ENCODE assay signal across 15 cellular contexts in the genomic region with DNA sequence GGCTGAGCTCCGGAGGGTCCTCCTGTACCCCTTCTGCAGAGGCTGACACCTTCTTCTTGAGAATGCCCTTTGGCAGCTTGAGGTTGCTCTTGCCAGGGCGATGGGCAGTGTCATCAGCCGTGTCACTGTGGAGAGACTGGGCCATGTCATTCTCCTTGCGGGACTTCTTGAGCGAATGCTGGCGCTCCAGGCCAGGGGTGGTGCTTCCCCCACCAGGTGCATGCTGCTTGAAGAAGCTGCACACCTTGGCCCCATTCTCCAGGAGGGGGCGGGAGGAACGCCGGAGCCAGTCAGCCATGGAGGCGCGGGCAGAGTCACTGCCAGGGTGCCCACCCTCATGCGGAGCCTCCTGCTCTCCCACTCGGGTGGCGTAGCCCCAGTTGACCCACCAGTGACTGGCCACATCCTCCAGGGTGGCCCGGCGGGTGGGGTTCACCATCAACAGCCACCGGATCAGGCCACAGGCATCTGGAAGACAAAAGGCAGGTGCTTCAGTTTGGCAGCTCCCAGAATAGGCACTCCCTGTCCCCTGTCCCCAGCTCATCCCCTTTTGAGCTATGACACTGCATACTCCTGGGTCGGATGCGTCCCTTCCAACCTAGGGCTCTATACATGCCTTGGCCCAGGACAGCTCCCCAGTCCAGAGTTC. TPM values are rescaled to one million over a fixed set of nuclear protein-coding genes. Genes with fewer than 3 reads are reported as not detected.
DNase-seq lines count a peak whose midpoint lies in the region; ATAC-seq, FAIRE-seq and TF ChIP-seq lines count a peak whose summit lies in the region.
"Had no signal": no experiment of that assay in that cellular context is flagged by ENCODE, and none has a peak within 500 bp of the region (broad histone marks: within the 10 kb centered on the region; RNA-seq: fewer than 3 reads in every experiment).

No MANE protein-coding gene starts in this region.

- peak overlapping the region; percentile 56 for H3K9ac ChIP-seq in neuronal stem cell (ENCODE audit: low read depth, low read length, poor library complexity)

- no peak for FAIRE-seq in H54 (lab: Jason Lieb, UNC)

- H3K14ac ChIP-seq in neuronal stem cell (ENCODE audit: low read length): no peak overlapping the region

- H3K36me3 Mint-ChIP-seq in CD8-positive, alpha-beta T cell: peaks cover 78% of the 10 kb centered on the region

- no peak overlapping the region for H4K91ac ChIP-seq in neuronal stem cell (ENCODE audit: low read depth, low read length, poor library complexity)

- peaks cover 74% of the 10 kb centered on the region for H3K36me3 ChIP-seq in CD8-positive, alpha-beta T cell (ENCODE audit: insufficient read depth, low read length)
- H3K36me3 ChIP-seq in Panc1 (ENCODE audit: control insufficient read depth, insufficient read depth, low read length) (peaks cover 4% of the 10 kb centered on the region), ectodermal cell (ENCODE audit: control insufficient read depth, insufficient read depth, low read length) (peaks cover 63% of the 10 kb centered on the region), neuronal stem cell (replicated peaks in 1 of 2; ENCODE audit: control insufficient read depth in 2 of 2, insufficient read depth in 2 of 2, low read length in 2 of 2) (peaks cover 62 to 88% of the 10 kb centered on the region in 2 donors)

- peaks cover 59% of the 10 kb centered on the region for H3K4me1 Mint-ChIP-seq in CD8-positive, alpha-beta T cell (ENCODE audit: low read depth)

- WGBS in ectodermal cell, 2 experiments: 95 to 96% methylated on average over 19 of the region's 19 CpGs
- no CpG with 5 or more reads among the region's 19 CpGs for WGBS in neuronal stem cell (ENCODE audit: extremely low coverage in 2 of 2, insufficient read length in 2 of 2, insufficient replicate concordance in 1 of 2), 2 donors

- no peak overlapping the region for H3K4me3 ChIP-seq in CD8-positive, alpha-beta T cell (ENCODE audit: low read depth, low read length)
- no peak overlapping the region for H3K4me3 ChIP-seq in Panc1 (ENCODE audit: low read depth in 2 of 2, low read length in 2 of 2)
- no peak overlapping the region for H3K4me3 ChIP-seq in ectodermal cell (ENCODE audit: insufficient read depth, low read depth, low read length)
- no peak overlapping the region for H3K4me3 ChIP-seq in neuronal stem cell (ENCODE audit: low read length in 2 of 2)
- H3K4me3 ChIP-seq: cardiac muscle cell, gastrocnemius medialis, MG63 had no signal

- H4K8ac ChIP-seq in neuronal stem cell (ENCODE audit: low read depth, low read length): no peak overlapping the region

- no peak overlapping the region for H3K4ac ChIP-seq in neuronal stem cell (ENCODE audit: low read length)

- H3K18ac ChIP-seq in neuronal stem cell (ENCODE audit: low read length): peak overlapping the region; percentile 34

- no peak overlapping the region for H3K4me2 ChIP-seq in neuronal stem cell (ENCODE audit: insufficient read depth, low read length, poor library complexity, severe bottlenecking)

- H2BK120ac ChIP-seq in neuronal stem cell (ENCODE audit: low read depth, low read length): peak overlapping the region; percentile 29

- H3K27ac Mint-ChIP-seq in CD8-positive, alpha-beta T cell: peak overlapping the region; percentile 85

- no peaks in the 10 kb centered on the region for H3K27me3 ChIP-seq in CD8-positive, alpha-beta T cell (ENCODE audit: insufficient read depth, low read length)
- H3K27me3 ChIP-seq in Panc1 (ENCODE audit: control insufficient read depth, insufficient read depth, low read length) (no peaks in the 10 kb centered on the region), ectodermal cell (ENCODE audit: control insufficient read depth, insufficient read depth, low read length, poor library complexity, severe bottlenecking) (no peaks in the 10 kb centered on the region), neuronal stem cell (ENCODE audit: control insufficient read depth in 3 of 3, insufficient read depth in 3 of 3, low read depth in 1 of 3, low read length in 3 of 3) (no peaks in the 10 kb centered on the region)
- H3K27me3 ChIP-seq: cardiac muscle cell, gastrocnemius medialis, MG63 had no signal

- no peak overlapping the region for H3K23ac ChIP-seq in neuronal stem cell (ENCODE audit: low read depth, low read length, poor library complexity)

- H2BK12ac ChIP-seq in neuronal stem cell (ENCODE audit: low read length): no peak overlapping the region

- peaks cover 37% of the 10 kb centered on the region for H3K4me1 ChIP-seq in CD8-positive, alpha-beta T cell (ENCODE audit: insufficient read depth, low read length)
- H3K4me1 ChIP-seq in Panc1 (ENCODE audit: control insufficient read depth, insufficient read depth, low read length) (peaks cover 46% of the 10 kb centered on the region), ectodermal cell (ENCODE audit: control insufficient read depth, insufficient read depth, low read length) (peaks cover 54% of the 10 kb centered on the region), neuronal stem cell (ENCODE audit: control insufficient read depth in 2 of 2, insufficient read depth in 1 of 2, low read depth in 1 of 2, low read length in 2 of 2) (peaks cover 29 to 39% of the 10 kb centered on the region in 2 donors)
- H3K4me1 ChIP-seq: gastrocnemius medialis had no signal

- POLR2A ChIA-PET in CD8-positive, alpha-beta T cell (lab: Charles Lee): interaction anchor here (2.0 to 3.2 kb wide), 3 partner anchors 10 to 27 kb away, joined by 6 to 17 read pairs (median 7); no protein-coding TSS in a partner anchor
- POLR2A ChIA-PET in Panc1 (lab: Charles Lee): no interaction called here

- no peak overlapping the region for H2AK5ac ChIP-seq in neuronal stem cell (ENCODE audit: low read depth, low read length)

- H3K27ac ChIP-seq in CD8-positive, alpha-beta T cell (ENCODE audit: low read depth, low read length): no peak overlapping the region
- H3K27ac ChIP-seq in Panc1 (ENCODE audit: low read length) (peak overlapping the region; percentile 52; the same call in 1 of the 2 replicates), ectodermal cell (ENCODE audit: insufficient read depth, low read depth, low read length, poor library complexity, severe bottlenecking) (peak overlapping the region; percentile 54), neuronal stem cell (replicated peaks; ENCODE audit: low read length) (peak overlapping the region; percentile 86)
- H3K27ac ChIP-seq: cardiac muscle cell, gastrocnemius medialis had no signal

- H3K9me3 ChIP-seq in CD8-positive, alpha-beta T cell (ENCODE audit: low read length): no peaks in the 10 kb centered on the region
- H3K9me3 ChIP-seq in Panc1 (ENCODE audit: control insufficient read depth, insufficient read depth, low read depth, low read length) (no peaks in the 10 kb centered on the region), ectodermal cell (ENCODE audit: control insufficient read depth, low read length) (no peaks in the 10 kb centered on the region), neuronal stem cell (replicated peaks in 1 of 2; ENCODE audit: control insufficient read depth in 2 of 2, insufficient read depth in 1 of 2, low read depth in 1 of 2, low read length in 2 of 2) (no peaks in the 10 kb centered on the region)
- H3K9me3 ChIP-seq: gastrocnemius medialis, MG63 had no signal

- no peak overlapping the region for H2BK5ac ChIP-seq in neuronal stem cell (ENCODE audit: low read length)

- no TSS peak for BruUV-seq in Panc1 (replicated peaks; lab: Mats Ljungman, UMichigan)

- H3K4me3 Mint-ChIP-seq in CD8-positive, alpha-beta T cell: no peak overlapping the region
- H3K4me3 Mint-ChIP-seq: natural killer cell had no signal

- TF ChIP-seq POLR2A in H54 (IDR thresholded peaks at IDR 0.05; ENCODE audit: low read depth, low read length): no peak

- no peak overlapping the region for H2AFZ ChIP-seq in neuronal stem cell (ENCODE audit: low read length)

- in situ Hi-C loops in Panc1 (cut with HindIII; ENCODE audit: low pct_unique_long_range_greater_than_20kb, low sequenced_read_pairs): no loop called here

- H3K27me3 Mint-ChIP-seq in CD8-positive, alpha-beta T cell (ENCODE audit: low read depth): no peaks in the 10 kb centered on the region

- H2BK15ac ChIP-seq in neuronal stem cell (ENCODE audit: low read length): no peak overlapping the region

- intact Hi-C loops in CD8-positive, alpha-beta T cell (cut with DNase I, micrococcal nuclease): no loop called here
- intact Hi-C loops in Panc1 (cut with micrococcal nuclease; ENCODE audit: unreplicated experiment): no loop called here

- TF ChIP-seq CTCF in CD8-positive, alpha-beta T cell (IDR thresholded peaks at IDR 0.05): no peak
- no peak for TF ChIP-seq CTCF in Panc1 (IDR thresholded peaks at IDR 0.05)

- H3K79me1 ChIP-seq in neuronal stem cell (ENCODE audit: low read depth, low read length): peaks cover 9% of the 10 kb centered on the region

- no peak for DNase-seq in CD8-positive, alpha-beta T cell
- DNase-seq in Panc1 (ENCODE audit: low read depth, low spot score) (no peak), neuronal stem cell (ENCODE audit: low spot score) (no peak), H54 (ENCODE audit: insufficient read length, low spot score) (no peak), midbrain (lab: John Stamatoyannopoulos, UW) (no peak)
- DNase-seq in activated effector memory CD4-positive, alpha-beta T cell treated with Interleukin-2 at 50 U/mL for 16 hours: no peak
- DNase-seq: C1 segment of cervical spinal cord, gastrocnemius medialis, left ventricle myocardium superior, MG63, natural killer cell, NCI-H187 treated with DMSO at 0.1 percent for 48 hours had no signal

- no peaks in the 10 kb centered on the region for H3K9me3 Mint-ChIP-seq in CD8-positive, alpha-beta T cell
- H3K9me3 Mint-ChIP-seq: natural killer cell had no signal

- CTCF ChIA-PET in CD8-positive, alpha-beta T cell (lab: Charles Lee): interaction anchor here (0.7 to 12.7 kb wide), 6 partner anchors 15 to 220 kb away, joined by 3 to 83 read pairs (median 4); no protein-coding TSS in a partner anchor
- CTCF ChIA-PET in Panc1 (lab: Charles Lee): interaction anchor here (0.7 kb wide), 1 partner anchor 75 kb away, joined by 6 read pairs; no protein-coding TSS in a partner anchor

- ATAC-seq in CD8-positive, alpha-beta T cell: no peak
- ATAC-seq in Panc1: no peak
- ATAC-seq: gastrocnemius medialis, left ventricle myocardium superior, natural killer cell had no signal

RNA-seq across cellular contexts. Expression of a gene that starts 17.4 kb away (rescaled TPM):
- 10 to 100 TPM; 17.1 to 18.3 TPM for total RNA-seq in CD8-positive, alpha-beta T cell
- total RNA-seq in Panc1 (2021; ENCODE audit: unreplicated experiment): 17.4 TPM
- 8.8 TPM for polyA plus RNA-seq in Panc1 (2012; ENCODE audit: insufficient read length)
- 63.0 TPM for polyA plus RNA-seq in ectodermal cell (2013, experiment 1 of 4)
- polyA plus RNA-seq in ectodermal cell (2013, experiment 2 of 4): 68.3 TPM
- 42.8 TPM for polyA plus RNA-seq in ectodermal cell (2013, experiment 3 of 4)
- 44.3 TPM for polyA plus RNA-seq in ectodermal cell (2013, experiment 4 of 4)
- polyA plus RNA-seq in neuronal stem cell (2013, experiment 1 of 2): 55.9 TPM
- polyA plus RNA-seq in neuronal stem cell (2013, experiment 2 of 2): 57.2 TPM

RNA-seq across cellular contexts. Expression of a gene that starts 52.6 kb away (rescaled TPM):
- total RNA-seq in CD8-positive, alpha-beta T cell: not detected
- 0.31 TPM for total RNA-seq in Panc1 (2021; ENCODE audit: unreplicated experiment)
- polyA plus RNA-seq in Panc1 (2012; ENCODE audit: insufficient read length): not detected
- polyA plus RNA-seq in ectodermal cell (2013, experiment 1 of 4): 32.2 TPM
- polyA plus RNA-seq in ectodermal cell (2013, experiment 2 of 4): 47.6 TPM
- polyA plus RNA-seq in ectodermal cell (2013, experiment 3 of 4): 23.0 TPM
- 26.3 TPM for polyA plus RNA-seq in ectodermal cell (2013, experiment 4 of 4)
- 87.2 TPM for polyA plus RNA-seq in neuronal stem cell (2013, experiment 1 of 2)
- polyA plus RNA-seq in neuronal stem cell (2013, experiment 2 of 2): 86.1 TPM
- total RNA-seq: gastrocnemius medialis, left ventricle myocardium superior, natural killer cell, NCI-H460 had no signal
